In genomic region chr5:123094919-123095693, GRCh38 we compare ENCODE assay signal across 11 cellular contexts. TPM values are rescaled to one million over a fixed set of nuclear protein-coding genes. Genes with fewer than 3 reads are reported as not detected.
A peak's percentile ranks its signal among the peaks of the same experiment; 100 is the strongest.
DNase-seq lines count a peak whose midpoint lies in the region; ATAC-seq and TF ChIP-seq lines count a peak whose summit lies in the region.
"Had no signal": no experiment of that assay in that cellular context is flagged by ENCODE, and none has a peak within 500 bp of the region (broad histone marks: within the 10 kb centered on the region; RNA-seq: fewer than 3 reads in every experiment).

No MANE protein-coding gene starts in this region.

- peak overlapping the region; percentile 92 for H3K4me2 ChIP-seq in H9 (ENCODE audit: insufficient read depth, insufficient read length, low read length)

- H3K27ac Mint-ChIP-seq in H9 = no peak overlapping the region
- H3K27ac Mint-ChIP-seq in brain = peak overlapping the region in 1 of 5 experiments; percentile 73
- H3K27ac Mint-ChIP-seq: CD4-positive, alpha-beta T cell had no signal

- H3K23ac ChIP-seq in H9 (ENCODE audit: insufficient read length, low read depth, low read length) = no peak overlapping the region

- WGBS in H9 (ENCODE audit: extremely low coverage, insufficient read length, low lambda C conversion rate) = no CpG with 5 or more reads among the region's 63 CpGs
- WGBS in sigmoid colon, 2 donors = 13 to 17% methylated on average over 63 of the region's 63 CpGs

- H3K4me1 Mint-ChIP-seq in H9 (peaks cover 27 to 48% of the 10 kb centered on the region in 2 experiments), brain (peaks cover 35% of the 10 kb centered on the region)

- no peak overlapping the region for H3K27ac ChIP-seq in H9 (ENCODE audit: insufficient read length, low read depth, low read length)
- H3K27ac ChIP-seq in sigmoid colon = peak overlapping the region in 3 of 4 donors; percentile 83 to 88 (median 83)
- H3K27ac ChIP-seq in dorsolateral prefrontal cortex = peak overlapping the region in 2 of 59 donors; percentile 24 to 64

- H4K20me1 ChIP-seq in H9 (ENCODE audit: control insufficient read depth, insufficient read depth, insufficient read length) = no peaks in the 10 kb centered on the region

- peak; percentile 71 for TF ChIP-seq CTCF in H9 (conservative IDR thresholded peaks at IDR 0.05)
- peak; percentile 30 to 68 for TF ChIP-seq CTCF in brain (conservative IDR thresholded peaks at IDR 0.05)
- peak; percentile 1 for TF ChIP-seq CTCF in kidney epithelial cell (IDR thresholded peaks at IDR 0.05; ENCODE audit: insufficient read depth, low read length, poor library complexity, severe bottlenecking)
- TF ChIP-seq CTCF in sigmoid colon (IDR thresholded peaks at IDR 0.05) = peak in 2 of 4 experiments; percentile 43 to 55
- no peak for TF ChIP-seq CTCF in dorsolateral prefrontal cortex (IDR thresholded peaks at IDR 0.05 in 54 of 56, conservative IDR thresholded peaks at IDR 0.05 in 2 of 56; ENCODE audit: low read depth in 1 of 56, partially characterized antibody in 56 of 56)

- no peaks in the 10 kb centered on the region for H3K36me3 Mint-ChIP-seq in H9 (ENCODE audit: insufficient read depth in 1 of 3, low read depth in 3 of 3)
- no peaks in the 10 kb centered on the region for H3K36me3 Mint-ChIP-seq in brain

- no peaks in the 10 kb centered on the region for H3K79me2 ChIP-seq in H9 (ENCODE audit: insufficient read depth, low read length)

- no peak overlapping the region for H2BK15ac ChIP-seq in H9 (ENCODE audit: low read depth, low read length)

- no peak overlapping the region for H3K56ac ChIP-seq in H9 (ENCODE audit: insufficient read length, low read depth, low read length)

- H2BK20ac ChIP-seq in H9 (ENCODE audit: low read depth, low read length, poor library complexity, severe bottlenecking) = no peak overlapping the region

- no peaks in the 10 kb centered on the region for H3K9me3 ChIP-seq in H9 (ENCODE audit: control insufficient read depth, low read depth, low read length)
- no peaks in the 10 kb centered on the region for H3K9me3 ChIP-seq in sigmoid colon

- no peak overlapping the region for H2BK120ac ChIP-seq in H9 (ENCODE audit: low read depth, low read length, poor library complexity, severe bottlenecking)

- H2BK12ac ChIP-seq in H9 (ENCODE audit: insufficient read length, low read depth, low read length) = no peak overlapping the region

- no peak overlapping the region for H2AFZ ChIP-seq in H9 (ENCODE audit: low read length)

- H3K4me3 ChIP-seq in kidney epithelial cell (ENCODE audit: low read depth, low read length) = no peak overlapping the region
- peak overlapping the region; percentile 26 to 79 (median 74) for H3K4me3 ChIP-seq in sigmoid colon
- peak overlapping the region in 13 of 59 donors; percentile 3 to 53 (median 17) for H3K4me3 ChIP-seq in dorsolateral prefrontal cortex

- peaks cover 89% of the 10 kb centered on the region for H3K27me3 ChIP-seq in H9 (ENCODE audit: insufficient read depth, low read length)
- H3K27me3 ChIP-seq in kidney epithelial cell (ENCODE audit: control insufficient read depth, insufficient read depth, low read length) = peaks cover 82% of the 10 kb centered on the region
- H3K27me3 ChIP-seq in sigmoid colon = peaks cover 0 to 56% (median 0%) of the 10 kb centered on the region in 3 donors
- peaks cover 30 to 100% (median 99%) of the 10 kb centered on the region in 45 donors for H3K27me3 ChIP-seq in dorsolateral prefrontal cortex

- peaks cover 100% of the 10 kb centered on the region for H3K27me3 Mint-ChIP-seq in H9 (ENCODE audit: low read depth)
- peaks cover 100% of the 10 kb centered on the region for H3K27me3 Mint-ChIP-seq in brain

- H4K5ac ChIP-seq in H9 (ENCODE audit: insufficient read length, low read depth, low read length) = no peak overlapping the region

- intact Hi-C loops in sigmoid colon (cut with DNase I) = loop anchor here (2.0 to 5.0 kb wide), 4 partner anchors 62 to 267 kb away; partner anchors contain the start of gene SNX24
- intact Hi-C loops in dorsolateral prefrontal cortex (cut with DNase I) = no loop called here

- H3K4ac ChIP-seq in H9 (ENCODE audit: low read depth, low read length) = no peak overlapping the region

- peaks cover 37% of the 10 kb centered on the region for H3K23me2 ChIP-seq in H9 (ENCODE audit: insufficient read length, low read depth, low read length, poor library complexity, severe bottlenecking)

- H4K91ac ChIP-seq in H9 (ENCODE audit: insufficient read length, low read depth, low read length) = no peak overlapping the region

- H3T11ph ChIP-seq in H9 (ENCODE audit: low read length) = no peak overlapping the region

- DNase-seq in H9 (peak; percentile 66), kidney epithelial cell (ENCODE audit: low read depth) (no peak), sigmoid colon (peak; percentile 72), dorsolateral prefrontal cortex (no peak), NCI-H2029 treated with DMSO at 0.1 percent for 48 hours (lab: John Stamatoyannopoulos, UW) (no peak), activated gamma-delta T cell treated with Interleukin-2 at 50 U/mL for 16 hours (no peak)
- DNase-seq: CD4-positive, alpha-beta T cell; substantia nigra had no signal

- no peak for TF ChIP-seq EP300 in sigmoid colon (IDR thresholded peaks at IDR 0.05)

- H3K4me3 Mint-ChIP-seq in H9 = peak overlapping the region; percentile 55 to 87
- peak overlapping the region; percentile 23 to 78 (median 76) for H3K4me3 Mint-ChIP-seq in brain

- no peak overlapping the region for H3K14ac ChIP-seq in H9 (ENCODE audit: insufficient read depth, low read length)

- no peaks in the 10 kb centered on the region for H3K36me3 ChIP-seq in kidney epithelial cell (ENCODE audit: control insufficient read depth, insufficient read depth, low read length)
- peaks cover 0 to 5% (median under 1%) of the 10 kb centered on the region in 4 donors for H3K36me3 ChIP-seq in sigmoid colon

- H3K18ac ChIP-seq in H9 (ENCODE audit: insufficient read length, low read depth, low read length) = no peak overlapping the region

- H3K9ac ChIP-seq in H9 (ENCODE audit: extremely low read depth, insufficient read length, low read length) = no peak overlapping the region

- H2AK5ac ChIP-seq in H9 (ENCODE audit: insufficient read length, low read length) = no peak overlapping the region

- H4K8ac ChIP-seq in H9 (replicated peaks; ENCODE audit: insufficient read length, low read depth, low read length) = no peak overlapping the region

- H2BK5ac ChIP-seq in H9 (ENCODE audit: insufficient read length, low read length) = no peak overlapping the region

- H3K4me1 ChIP-seq in H9 (ENCODE audit: insufficient read depth, low read length) (no peaks in the 10 kb centered on the region), sigmoid colon (peaks cover 0 to 39% (median 20%) of the 10 kb centered on the region in 4 donors)

- H3K9me3 Mint-ChIP-seq in H9 (peaks cover 0 to 2% of the 10 kb centered on the region in 2 experiments; a peak in 1 of 5 replicates), brain (peaks cover 0 to 4% (median 2%) of the 10 kb centered on the region in 5 experiments)
- H3K9me3 Mint-ChIP-seq: CD4-positive, alpha-beta T cell had no signal

- no peak for TF ChIP-seq POLR2A in sigmoid colon (IDR thresholded peaks at IDR 0.05)

- H3K79me1 ChIP-seq in H9 (ENCODE audit: insufficient read depth, low read depth, low read length, poor library complexity, severe bottlenecking) = no peaks in the 10 kb centered on the region

- no peak for ATAC-seq in HG03432 (IDR thresholded peaks at IDR 0.05; ENCODE audit: unreplicated experiment)

RNA-seq across cellular contexts. Expression of gene PRDM6, which starts 6.1 kb away (rescaled TPM):
- 0.15 and 0.17 TPM in 2 replicates for total RNA-seq in H9 (2021)
- 0.19 TPM for polyA plus RNA-seq in brain (ENCODE audit: insufficient read depth, low read depth, low replicate concordance)
- 0.04 and 0.07 TPM in 2 replicates for total RNA-seq in kidney epithelial cell
- 10 to 100 TPM; 11.9 to 22.2 (median 18.7) TPM for total RNA-seq in sigmoid colon
- 1 to 10 TPM in 1 of 3 donors, under 1 TPM in 1, not detected in 1; 0.60 to 1.1 TPM for polyA plus RNA-seq in sigmoid colon
- 1 to 10 TPM in 79 of 120 experiments, under 1 TPM in 41; 0.27 to 7.8 (median 1.4) TPM for total RNA-seq in dorsolateral prefrontal cortex
- total RNA-seq: CD4-positive, alpha-beta T cell; LHCN-M2 had no signal

RNA-seq across cellular contexts. Expression of gene PPIC, which starts 58.6 kb away (rescaled TPM):
- total RNA-seq in H9 (2021) = 10.8 and 11.9 TPM in 2 replicates
- polyA plus RNA-seq in brain (ENCODE audit: insufficient read depth, low read depth, low replicate concordance) = 2.9 TPM
- 26.8 and 37.4 TPM in 2 replicates for total RNA-seq in kidney epithelial cell
- 10 to 100 TPM; 26.5 to 79.2 (median 58.4) TPM for total RNA-seq in sigmoid colon
- 10 to 100 TPM; 21.6 to 42.7 (median 27.0) TPM for polyA plus RNA-seq in sigmoid colon
- 10 to 100 TPM in 4 of 120 experiments, 1 to 10 TPM in 116; 1.0 to 10.4 (median 4.0) TPM for total RNA-seq in dorsolateral prefrontal cortex
- total RNA-seq: CD4-positive, alpha-beta T cell had no signal

Comparison
In these comparisons a context has a peak if more than half of its experiments do, and no peak if none do; other contexts are left out.
1. DNase-seq: peak in H9 (single experiment) and sigmoid colon (single experiment); none in kidney epithelial cell (single experiment), dorsolateral prefrontal cortex (0 of 10), NCI-H2029 treated with DMSO at 0.1 percent for 48 hours (single experiment) and activated gamma-delta T cell treated with Interleukin-2 at 50 U/mL for 16 hours (single experiment).
2. CTCF ChIP-seq: peak in H9 (single experiment), brain (2 of 2) and kidney epithelial cell (single experiment); none in dorsolateral prefrontal cortex (0 of 56).